Comparison of ENCODE assay signal across 9 cellular contexts in the genomic region with DNA sequence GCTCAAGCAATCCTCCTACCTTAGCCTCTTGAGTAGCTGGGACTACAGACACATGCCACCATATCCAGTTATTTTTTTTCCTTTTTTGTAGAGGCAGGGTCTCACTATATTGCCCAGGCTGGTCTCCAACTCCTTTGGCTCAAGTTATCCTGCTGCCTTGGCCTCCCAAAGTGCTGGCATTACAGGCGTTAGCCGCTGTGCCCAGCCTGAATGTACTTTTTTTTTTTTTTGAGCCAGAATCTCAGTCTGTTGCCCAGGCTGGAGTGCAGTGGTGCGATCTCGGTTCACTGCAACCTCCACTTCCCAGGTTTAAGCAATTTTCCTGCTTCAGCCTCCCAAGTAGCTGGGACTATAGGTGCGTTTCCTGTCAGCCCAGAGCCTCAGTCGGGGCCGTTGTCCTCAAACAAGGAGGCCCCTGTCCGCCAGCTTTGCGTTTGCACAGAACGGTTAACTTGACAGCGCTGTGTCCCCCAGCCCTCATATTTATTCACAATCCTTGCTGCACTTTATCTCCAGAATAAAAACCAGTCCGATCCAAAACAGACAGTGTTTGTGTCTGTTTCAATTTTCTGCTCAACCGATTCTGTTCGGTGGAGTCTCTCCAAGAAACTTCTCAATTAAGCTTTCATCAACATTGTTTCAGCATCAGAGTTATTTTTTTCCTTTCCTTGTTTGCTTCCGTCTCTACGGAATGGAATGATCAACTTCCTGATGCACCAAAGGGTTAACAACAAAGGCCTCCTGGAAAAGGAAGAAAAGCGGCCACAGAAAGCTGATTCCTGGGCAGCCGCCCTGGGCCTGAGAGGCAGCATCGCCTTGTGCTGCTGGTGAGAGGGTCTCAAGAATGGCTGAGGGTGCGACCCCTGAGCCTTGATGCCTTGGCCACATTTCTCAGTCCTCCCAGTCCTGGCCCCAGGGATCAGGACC.
DNase-seq lines count a peak whose midpoint lies in the region; ATAC-seq and TF ChIP-seq lines count a peak whose summit lies in the region.
"Had no signal": no experiment of that assay in that cellular context is flagged by ENCODE, and none has a peak within 500 bp of the region (broad histone marks: within the 10 kb centered on the region; RNA-seq: fewer than 3 reads in every experiment).

No MANE protein-coding gene starts in this region.

- no peaks in the 10 kb centered on the region for H4K20me1 ChIP-seq in SU-DHL-6 (ENCODE audit: low read depth, low read length)

- TF ChIP-seq CTCF in SU-DHL-6 (IDR thresholded peaks at IDR 0.05; ENCODE audit: insufficient read depth, low read length, poor library complexity, severe bottlenecking): no peak

- H3K36me3 ChIP-seq in SU-DHL-6 (ENCODE audit: low read length): no peaks in the 10 kb centered on the region

- DNase-seq in NCI-H146 (lab: John Stamatoyannopoulos, UW) (peak; percentile 29), NCI-H146 treated with DMSO at 0.1 percent for 48 hours (lab: John Stamatoyannopoulos, UW; ENCODE audit: unreplicated experiment) (no peak), fibroblast of peridontal ligament (ENCODE audit: extremely low read depth) (peak; percentile 30), pons (ENCODE audit: low spot score) (peak; percentile 42), SIG-M5 (lab: John Stamatoyannopoulos, UW) (no peak)

- H3F3A ChIP-seq in SU-DHL-6 (ENCODE audit: insufficient read depth): no peaks in the 10 kb centered on the region

- H3K4me3 ChIP-seq in SU-DHL-6 (ENCODE audit: insufficient read depth, low read length, poor library complexity, severe bottlenecking): no peak overlapping the region

- H3K9me3 ChIP-seq in SU-DHL-6 (ENCODE audit: insufficient read depth, low read length): no peaks in the 10 kb centered on the region

- H3K9me2 ChIP-seq in SU-DHL-6 (replicated peaks; ENCODE audit: insufficient read depth, low read length): no peaks in the 10 kb centered on the region

- H3K27ac ChIP-seq in SU-DHL-6 (ENCODE audit: low read depth, low read length): no peak overlapping the region
- H3K27ac ChIP-seq: C4-2B had no signal

- no peaks in the 10 kb centered on the region for H3K79me2 ChIP-seq in SU-DHL-6 (ENCODE audit: insufficient read depth, low read length)

- ATAC-seq in HG03469 (IDR thresholded peaks at IDR 0.05; ENCODE audit: unreplicated experiment) (no peak), HG02970 (IDR thresholded peaks at IDR 0.05; ENCODE audit: low FRiP score, unreplicated experiment) (no peak)

- peak overlapping the region; percentile 62 for H3K4me2 ChIP-seq in SU-DHL-6 (ENCODE audit: low read depth, low read length, poor library complexity, severe bottlenecking)

- no peak overlapping the region for H3K9ac ChIP-seq in SU-DHL-6 (ENCODE audit: low read length)

- H3K27me3 ChIP-seq in SU-DHL-6 (ENCODE audit: low read length): no peaks in the 10 kb centered on the region

- H2AFZ ChIP-seq in SU-DHL-6 (ENCODE audit: low read depth, low read length, severe bottlenecking): no peak overlapping the region

Comparison
In these comparisons a context has a peak if more than half of its experiments do, and no peak if none do; other contexts are left out.
1. DNase-seq: peak in NCI-H146 (single experiment), fibroblast of peridontal ligament (single experiment) and pons (single experiment); none in NCI-H146 treated with DMSO at 0.1 percent for 48 hours (single experiment) and SIG-M5 (single experiment).